23 cellular contexts compared by ENCODE assay signal in the genomic region with DNA sequence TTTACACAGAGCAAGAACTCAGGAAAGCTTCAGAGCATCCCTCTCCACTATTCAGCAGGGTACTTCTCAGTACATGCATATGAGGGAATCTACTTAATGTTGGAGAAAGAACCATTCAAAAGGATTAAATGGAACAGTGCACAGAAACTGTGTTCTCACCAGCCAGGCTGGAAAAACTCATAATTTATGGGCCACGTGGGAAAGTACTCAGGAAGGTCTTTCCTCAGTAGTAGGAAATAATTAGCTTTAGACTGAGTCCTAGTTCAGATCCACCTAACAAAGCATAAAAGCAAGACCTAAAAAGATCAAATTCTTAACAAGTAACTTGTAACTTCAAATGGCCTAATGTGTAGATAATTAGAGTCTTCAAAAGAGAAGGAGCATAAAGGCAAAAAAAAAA.
"Had no signal": no experiment of that assay in that cellular context is flagged by ENCODE, and none has a peak within 500 bp of the region (broad histone marks: within the 10 kb centered on the region; RNA-seq: fewer than 3 reads in every experiment).

No MANE protein-coding gene starts in this region.

- H3K27ac ChIP-seq: adrenal gland, KMS-11 had no signal

- H3K27me3 Mint-ChIP-seq: activated CD4-positive, alpha-beta memory T cell treated with anti-CD3 and anti-CD28 coated beads for 36 hours; activated CD4-positive, alpha-beta T cell treated with anti-CD3 and anti-CD28 coated beads, Interleukin-2, amount 10 ng/mL, durations not matched to agents 24 days and 14 days had no signal

- H3K27ac Mint-ChIP-seq: activated B cell treated with CpG ODN at 0.5 μM for 24 hours; activated CD4-positive, alpha-beta memory T cell treated with anti-CD3 and anti-CD28 coated beads for 36 hours; activated CD4-positive, alpha-beta T cell treated with anti-CD3 and anti-CD28 coated beads, Interleukin-2, amount 10 ng/mL, durations not matched to agents 24 days and 14 days; activated naive CD8-positive, alpha-beta T cell treated with anti-CD3 and anti-CD28 coated beads, Interleukin-2, amount 10 ng/mL, durations not matched to agents 7 days and 5 days; activated T-cell treated with anti-CD3 and anti-CD28 coated beads, Interleukin-2, amount 50 U/mL, for 72 hours; activated T-helper 2 cell treated with anti-CD3 and anti-CD28 coated beads, Interferon-gamma antibody, Interleukin-2, Interleukin-4, amounts not matched to agents 10 μg/mL and 5 μg/mL and 100 μg/mL, durations not matched to agents 14 hours and 24 hours and 36 hours; IgD-negative memory B cell; T-helper 17 cell had no signal

- H3K27me3 ChIP-seq: adrenal gland had no signal

- H3K9me3 ChIP-seq: adrenal gland had no signal

- H3K4me3 Mint-ChIP-seq: activated B cell treated with CpG ODN at 0.5 μM for 24 hours; activated CD4-positive, alpha-beta memory T cell treated with anti-CD3 and anti-CD28 coated beads for 36 hours; activated CD4-positive, alpha-beta T cell treated with anti-CD3 and anti-CD28 coated beads, Interleukin-2, amount 10 ng/mL, durations not matched to agents 24 days and 14 days; activated naive CD8-positive, alpha-beta T cell treated with anti-CD3 and anti-CD28 coated beads, Interleukin-2, amount 10 ng/mL, durations not matched to agents 7 days and 5 days; activated T-cell treated with anti-CD3 and anti-CD28 coated beads, Interleukin-2, amount 50 U/mL, for 72 hours; T-helper 17 cell had no signal

- H3K4me3 ChIP-seq: adrenal gland had no signal

- H3K9me3 Mint-ChIP-seq: activated B cell treated with CpG ODN at 0.5 μM for 24 hours; activated CD4-positive, alpha-beta memory T cell treated with anti-CD3 and anti-CD28 coated beads for 36 hours; activated T-cell treated with anti-CD3 and anti-CD28 coated beads, Interleukin-2, amount 50 U/mL, for 72 hours; activated T-helper 2 cell treated with anti-CD3 and anti-CD28 coated beads, Interferon-gamma antibody, Interleukin-2, Interleukin-4, amounts not matched to agents 10 μg/mL and 5 μg/mL and 100 μg/mL, durations not matched to agents 14 hours and 24 hours and 36 hours; IgD-negative memory B cell had no signal

- H3K4me1 ChIP-seq: adrenal gland had no signal

- ATAC-seq: activated T-cell treated with anti-CD3 and anti-CD28 coated beads, Interleukin-2, amount 50 U/mL, for 72 hours; T-helper 17 cell had no signal

- H3K4me2 ChIP-seq: KMS-11 had no signal

- DNase-seq: activated B cell treated with CpG ODN at 0.5 μM for 24 hours; activated CD4-positive, alpha-beta memory T cell treated with anti-CD3 and anti-CD28 coated beads for 36 hours; activated CD4-positive, alpha-beta T cell treated with anti-CD3 and anti-CD28 coated beads for 1 hour; activated CD4-positive, alpha-beta T cell treated with anti-CD3 and anti-CD28 coated beads, Interleukin-2, amount 10 ng/mL, durations not matched to agents 24 days and 14 days; activated CD8-positive, alpha-beta memory T cell treated with anti-CD3 and anti-CD28 coated beads, Interleukin-2, amount 50 U/mL, for 4 hours; activated naive CD4-positive, alpha-beta T cell treated with anti-CD3 and anti-CD28 coated beads, Interleukin-2, amount 50 U/mL, for 16 hours; activated naive CD8-positive, alpha-beta T cell treated with anti-CD3 and anti-CD28 coated beads, Interleukin-2, amount 10 ng/mL, durations not matched to agents 7 days and 5 days; activated T-cell treated with anti-CD3 and anti-CD28 coated beads, Interleukin-2, amount 50 U/mL, for 72 hours; adrenal gland; anterior cingulate cortex; NCI-H1092; NCI-H1417; NCI-H1694; NCI-H2029 treated with DMSO at 0.1 percent for 48 hours; NCI-H226; NCI-H526; NCI-H82; SIG-M5; T-helper 17 cell; T-helper 9 cell had no signal

- H3K9ac ChIP-seq: KMS-11 had no signal

- H3K36me3 ChIP-seq: adrenal gland had no signal
